Comparison of ENCODE assay signal across 24 cellular contexts in genomic region chr4:105845559-105845958, GRCh38. TPM values are rescaled to one million over a fixed set of nuclear protein-coding genes. Genes with fewer than 3 reads are reported as not detected.
"Had no signal": no experiment of that assay in that cellular context is flagged by ENCODE, and none has a peak within 500 bp of the region (broad histone marks: within the 10 kb centered on the region; RNA-seq: fewer than 3 reads in every experiment).

No MANE protein-coding gene starts in this region.

- H3K36me3 ChIP-seq: brain microvascular endothelial cell, cardiac muscle cell had no signal

- ATAC-seq: activated CD4-positive, alpha-beta T cell treated with anti-CD3 and anti-CD28 coated beads for 36 hours; activated CD8-positive, alpha-beta T cell treated with anti-CD3 and anti-CD28 coated beads for 36 hours; activated T-cell treated with anti-CD3 and anti-CD28 coated beads, Interleukin-2, amount 50 U/mL, for 72 hours; K562; T-helper 17 cell had no signal

- H3K27ac ChIP-seq: brain microvascular endothelial cell, cardiac muscle cell had no signal

- H3K4me3 ChIP-seq: cardiac muscle cell, K562 had no signal

- DNase-seq: activated CD4-positive, alpha-beta T cell treated with anti-CD3 and anti-CD28 coated beads for 36 hours; activated CD8-positive, alpha-beta memory T cell treated with anti-CD3 and anti-CD28 coated beads, Interleukin-2, amount 50 U/mL, for 4 hours; activated CD8-positive, alpha-beta T cell treated with anti-CD3 and anti-CD28 coated beads for 36 hours; activated gamma-delta T cell treated with Interleukin-2 at 50 U/mL for 16 hours; activated naive CD4-positive, alpha-beta T cell treated with anti-CD3 and anti-CD28 coated beads, Interleukin-2, amount 50 U/mL, for 16 hours; activated T-cell treated with anti-CD3 and anti-CD28 coated beads, Interleukin-2, amount 50 U/mL, for 72 hours; aorta; brain microvascular endothelial cell; cerebellar nuclear complex; Kasumi-1; NCI-H1105 treated with DMSO at 0.1 percent for 48 hours; NCI-H1436 treated with DMSO at 0.1 percent for 48 hours; NCI-H187 treated with DMSO at 0.1 percent for 48 hours; NCI-H2171; NCI-H226; NCI-H526 treated with DMSO at 0.1 percent for 48 hours; NCI-H82; SIG-M5; T-helper 17 cell; T-helper 9 cell had no signal

- H3K27me3 ChIP-seq: brain microvascular endothelial cell, cardiac muscle cell had no signal

RNA-seq across cellular contexts. Expression of gene NPNT, which starts 49.7 kb away (rescaled TPM):
- total RNA-seq: activated CD4-positive, alpha-beta T cell treated with anti-CD3 and anti-CD28 coated beads for 36 hours; activated CD8-positive, alpha-beta T cell treated with anti-CD3 and anti-CD28 coated beads for 36 hours; OCI-LY7; RPMI7951; T-helper 17 cell had no signal
- polyA plus RNA-seq: K562 had no signal
